ENCODE assay signal across 14 cellular contexts in genomic region chr13:99995503-99996176, GRCh38. TPM values are rescaled to one million over a fixed set of nuclear protein-coding genes. Genes with fewer than 3 reads are reported as not detected.
DNase-seq lines count a peak whose midpoint lies in the region; FAIRE-seq and TF ChIP-seq lines count a peak whose summit lies in the region.
"Had no signal": no experiment of that assay in that cellular context is flagged by ENCODE, and none has a peak within 500 bp of the region (broad histone marks: within the 10 kb centered on the region; RNA-seq: fewer than 3 reads in every experiment).

No MANE protein-coding gene starts in this region.

- no peak overlapping the region for H3K4me3 ChIP-seq in SJSA1
- no peak overlapping the region for H3K4me3 ChIP-seq in fibroblast of the aortic adventitia (ENCODE audit: low read depth, low read length)
- no peak overlapping the region for H3K4me3 ChIP-seq in lower leg skin (ENCODE audit: low read depth, poor library complexity, severe bottlenecking)
- H3K4me3 ChIP-seq: colonic mucosa, vagina had no signal

- H3K36me3 ChIP-seq in SJSA1: no peaks in the 10 kb centered on the region
- H3K36me3 ChIP-seq: colonic mucosa, vagina had no signal

- 12 to 14% methylated on average over 17 of the region's 17 CpGs for WGBS in lower leg skin, 2 donors

- peaks cover 8% of the 10 kb centered on the region for H3K9me3 ChIP-seq in SJSA1 (replicated peaks)
- H3K9me3 ChIP-seq: colonic mucosa, vagina had no signal

- intact Hi-C loops in lower leg skin (cut with DNase I; ENCODE audit: low total_unique reads): no loop called here

- H3K27ac ChIP-seq in SJSA1: no peak overlapping the region
- H3K27ac ChIP-seq: colonic mucosa, HL-60, vagina had no signal

- no peak for TF ChIP-seq POLR2A in lower leg skin (IDR thresholded peaks at IDR 0.05)

- DNase-seq in A172 (ENCODE audit: low spot score) (peak; percentile 47), ELF-1 (ENCODE audit: low read depth, low spot score) (peak; percentile 54), SJSA1 (ENCODE audit: low read depth in 1 of 2, low spot score in 2 of 2) (peak; percentile 47 to 78), fibroblast of the aortic adventitia (ENCODE audit: low read depth) (peak; percentile 37), superior temporal gyrus (ENCODE audit: extremely low spot score) (no peak), HTR-8/SVneo (ENCODE audit: insufficient read length, low spot score) (no peak), DMS153 (lab: John Stamatoyannopoulos, UW) (no peak), lower leg skin (ENCODE audit: low spot score in 2 of 2) (no peak)
- DNase-seq: colonic mucosa, HFFc6, T-cell had no signal

- peaks cover 19% of the 10 kb centered on the region for H3K4me1 ChIP-seq in SJSA1 (replicated peaks)

- FAIRE-seq in HTR-8/SVneo (lab: Jason Lieb, UNC): no peak

- peaks cover 55% of the 10 kb centered on the region for H3K27me3 ChIP-seq in SJSA1 (replicated peaks)

- TF ChIP-seq CTCF in fibroblast of the aortic adventitia (IDR thresholded peaks at IDR 0.05; ENCODE audit: insufficient read depth, low read length) (no peak), lower leg skin (IDR thresholded peaks at IDR 0.05) (no peak)

RNA-seq across cellular contexts. Expression of gene ZIC2, which starts 14.1 kb away (rescaled TPM):
- 4.7 and 5.5 TPM in 2 replicates for total RNA-seq in A172 (2014; rRNA removed; shearing (Covaris generic))
- total RNA-seq in SJSA1 (2014; rRNA removed; shearing (Covaris generic)): 0.32 TPM in 1 of 2 replicates, not detected in the other
- total RNA-seq in fibroblast of the aortic adventitia (ENCODE audit: low replicate concordance) (not detected in 2 replicates), lower leg skin (under 1 TPM in 1 of 4 donors, not detected in 3; 0.10 TPM)
- total RNA-seq: omental fat pad, vagina had no signal

RNA-seq across cellular contexts. Expression of gene ZIC5, which starts 24.1 kb away (rescaled TPM):
- total RNA-seq in A172 (2014; rRNA removed; shearing (Covaris generic)): 1.5 and 2.4 TPM in 2 replicates
- not detected in 2 replicates for total RNA-seq in SJSA1 (2014; rRNA removed; shearing (Covaris generic))
- total RNA-seq in fibroblast of the aortic adventitia (ENCODE audit: low replicate concordance) (not detected in 2 replicates), lower leg skin (not detected)
- total RNA-seq: HFFc6, omental fat pad, vagina had no signal

Comparison
In these comparisons a context has a peak if more than half of its experiments do, and no peak if none do; other contexts are left out.
1. DNase-seq: peak in A172 (single experiment), ELF-1 (single experiment), SJSA1 (2 of 2) and fibroblast of the aortic adventitia (single experiment); none in superior temporal gyrus (single experiment), HTR-8/SVneo (single experiment), DMS153 (single experiment) and lower leg skin (0 of 2).